ENCODE assay signal across 13 cellular contexts in genomic region chr2:236674238-236674637, GRCh38.
"Had no signal": no experiment of that assay in that cellular context is flagged by ENCODE, and none has a peak within 500 bp of the region (broad histone marks: within the 10 kb centered on the region; RNA-seq: fewer than 3 reads in every experiment).

No MANE protein-coding gene starts in this region.

- H3K4me3 ChIP-seq: stomach, thyroid gland, vagina had no signal

- H3K9me3 Mint-ChIP-seq: activated naive CD8-positive, alpha-beta T cell treated with anti-CD3 and anti-CD28 coated beads for 36 hours; activated T-helper 2 cell treated with anti-CD3 and anti-CD28 coated beads, Interferon-gamma antibody, Interleukin-2, Interleukin-4, amounts not matched to agents 10 μg/mL and 5 μg/mL and 100 μg/mL, durations not matched to agents 14 hours and 24 hours and 36 hours had no signal

- H3K4me3 Mint-ChIP-seq: activated CD8-positive, alpha-beta T cell treated with anti-CD3 and anti-CD28 coated beads, Interleukin-2, amount 10 ng/mL, durations not matched to agents 7 days and 5 days; activated naive CD8-positive, alpha-beta T cell treated with anti-CD3 and anti-CD28 coated beads for 36 hours; nephron had no signal

- H3K27ac Mint-ChIP-seq: activated CD8-positive, alpha-beta T cell treated with anti-CD3 and anti-CD28 coated beads, Interleukin-2, amount 10 ng/mL, durations not matched to agents 7 days and 5 days; activated naive CD8-positive, alpha-beta T cell treated with anti-CD3 and anti-CD28 coated beads for 36 hours; activated T-helper 2 cell treated with anti-CD3 and anti-CD28 coated beads, Interferon-gamma antibody, Interleukin-2, Interleukin-4, amounts not matched to agents 10 μg/mL and 5 μg/mL and 100 μg/mL, durations not matched to agents 14 hours and 24 hours and 36 hours; nephron had no signal

- H3K27me3 ChIP-seq: stomach, thyroid gland, vagina had no signal

- DNase-seq: activated CD8-positive, alpha-beta T cell treated with anti-CD3 and anti-CD28 coated beads, Interleukin-2, amount 10 ng/mL, durations not matched to agents 7 days and 5 days; activated naive CD8-positive, alpha-beta T cell treated with anti-CD3 and anti-CD28 coated beads for 36 hours; mesenchymal stem cell; stimulated activated CD4-positive, alpha-beta T cell treated with anti-CD3 and anti-CD28 coated beads, Interleukin-15, amount 100 ng/mL, for 24 hours; stimulated activated CD4-positive, alpha-beta T cell treated with anti-CD3 and anti-CD28 coated beads, Interleukin-4, amount 100 ng/mL, for 24 hours; stomach; T-helper 1 cell; thyroid gland had no signal

- H3K4me1 Mint-ChIP-seq: activated naive CD8-positive, alpha-beta T cell treated with anti-CD3 and anti-CD28 coated beads for 36 hours had no signal

- ATAC-seq: activated CD8-positive, alpha-beta T cell treated with anti-CD3 and anti-CD28 coated beads, Interleukin-2, amount 10 ng/mL, durations not matched to agents 7 days and 5 days; left lobe of liver had no signal

- H3K27ac ChIP-seq: stomach, thyroid gland, vagina, VCaP had no signal

- H3K9me3 ChIP-seq: stomach, thyroid gland, vagina had no signal

- H3K36me3 ChIP-seq: stomach, thyroid gland, vagina had no signal

- H3K36me3 Mint-ChIP-seq: activated naive CD8-positive, alpha-beta T cell treated with anti-CD3 and anti-CD28 coated beads for 36 hours had no signal
